In the genomic region with DNA sequence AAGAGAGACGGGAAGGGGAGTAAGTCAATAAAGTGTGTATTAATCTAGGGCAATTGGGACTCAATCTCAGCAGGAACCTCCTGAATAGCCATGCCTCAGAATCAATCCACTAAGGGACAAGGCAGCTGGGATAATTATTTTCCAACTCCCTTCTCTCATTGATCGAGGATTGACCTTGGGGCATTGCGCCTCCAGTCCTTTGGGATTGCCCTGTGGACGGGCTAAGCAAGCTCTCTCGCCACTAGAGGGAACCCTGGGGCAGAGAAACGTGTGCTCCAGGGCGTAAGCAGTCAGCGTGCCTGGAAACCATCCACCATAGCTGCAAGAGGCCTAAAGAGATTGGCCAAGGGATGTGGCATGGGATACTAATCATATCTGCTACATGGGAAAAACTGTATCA, we compare ENCODE assay signal across 8 cellular contexts. TPM values are rescaled to one million over a fixed set of nuclear protein-coding genes. Genes with fewer than 3 reads are reported as not detected.
DNase-seq lines count a peak whose midpoint lies in the region; ATAC-seq and TF ChIP-seq lines count a peak whose summit lies in the region.

No MANE protein-coding gene starts in this region.

- H3K4me3 ChIP-seq in RWPE2 (ENCODE audit: severe bottlenecking) = no peak overlapping the region
- H3K4me3 ChIP-seq in ascending aorta = no peak overlapping the region

- H3K4me1 ChIP-seq in RWPE2 (ENCODE audit: insufficient read depth, poor library complexity, severe bottlenecking) (no peaks in the 10 kb centered on the region), ascending aorta (peaks cover 0 to 3% of the 10 kb centered on the region in 2 donors)

- no peaks in the 10 kb centered on the region for H3K9me3 ChIP-seq in RWPE2 (ENCODE audit: severe bottlenecking)
- no peaks in the 10 kb centered on the region for H3K9me3 ChIP-seq in ascending aorta

- H3K36me3 ChIP-seq in RWPE2 (ENCODE audit: low read depth) = no peaks in the 10 kb centered on the region
- no peaks in the 10 kb centered on the region for H3K36me3 ChIP-seq in ascending aorta

- TF ChIP-seq CTCF in RWPE2 (IDR thresholded peaks at IDR 0.05; ENCODE audit: poor library complexity, severe bottlenecking) = peak; percentile 75
- peak; percentile 20 to 71 (median 67) for TF ChIP-seq CTCF in ascending aorta (IDR thresholded peaks at IDR 0.05)

- H3K27ac ChIP-seq in RWPE2 (ENCODE audit: poor library complexity, severe bottlenecking) (no peak overlapping the region), ascending aorta (no peak overlapping the region)

- ATAC-seq in RWPE2 (ENCODE audit: low read depth) = peak; percentile 95

- intact Hi-C loops in ascending aorta (cut with DNase I) = loop anchor here (1.0 kb wide), 1 partner anchor 53 kb away; no protein-coding TSS in a partner anchor

- H3K27me3 ChIP-seq in RWPE2 (ENCODE audit: insufficient read depth, poor library complexity, severe bottlenecking) (no peaks in the 10 kb centered on the region), ascending aorta (no peaks in the 10 kb centered on the region)

- peak; percentile 5 for DNase-seq in DMS153 (lab: John Stamatoyannopoulos, UW)
- DNase-seq in DMS153 treated with DMSO at 0.1 percent for 48 hours (lab: John Stamatoyannopoulos, UW; ENCODE audit: unreplicated experiment) = no peak
- peak; percentile 23 for DNase-seq in HS-5 (ENCODE audit: low read depth)
- DNase-seq in RWPE2 (ENCODE audit: low spot score) = no peak
- peak in 1 of 2 donors; percentile 78 for DNase-seq in ascending aorta (ENCODE audit: low spot score in 2 of 2)
- peak; percentile 70 for DNase-seq in iPS DF 19.7 (ENCODE audit: low read depth, low spot score)
- peak; percentile 15 to 35 (median 34) for DNase-seq in stimulated activated CD4-positive, alpha-beta T cell treated with anti-CD3 and anti-CD28 coated beads, Interleukin-12 subunit alpha, Interleukin-12 subunit beta, amount 100 ng/mL, for 48 hours (ENCODE audit: low read depth in 2 of 3, low spot score in 1 of 3)
- no peak for DNase-seq in NCI-H128 (lab: John Stamatoyannopoulos, UW; ENCODE audit: unreplicated experiment)

RNA-seq across cellular contexts. Expression of a gene that starts 53.9 kb away (rescaled TPM):
- total RNA-seq in ascending aorta = 6.2 TPM

Comparison
In these comparisons a context has a peak if more than half of its experiments do, and no peak if none do; other contexts are left out.
1. DNase-seq: peak in DMS153 (single experiment), HS-5 (single experiment), iPS DF 19.7 (single experiment) and stimulated activated CD4-positive, alpha-beta T cell treated with anti-CD3 and anti-CD28 coated beads, Interleukin-12 subunit alpha, Interleukin-12 subunit beta, amount 100 ng/mL, for 48 hours (3 of 3); none in DMS153 treated with DMSO at 0.1 percent for 48 hours (single experiment), RWPE2 (single experiment) and NCI-H128 (single experiment).